Comparison of ENCODE assay signal across 8 cellular contexts in genomic region chr16:74296465-74297295, GRCh38.
DNase-seq lines count a peak whose midpoint lies in the region; ATAC-seq and TF ChIP-seq lines count a peak whose summit lies in the region.

PSMD7 (plus strand) TSS chr16:74296814; CDS start chr16:74296915, 101 bp downstream.

- H3K27me3 Mint-ChIP-seq in central memory CD8-positive, alpha-beta T cell: no peaks in the 10 kb centered on the region

- peaks cover 46% of the 10 kb centered on the region for H3K36me3 Mint-ChIP-seq in central memory CD8-positive, alpha-beta T cell (ENCODE audit: insufficient read depth)

- H3K4me1 Mint-ChIP-seq in central memory CD8-positive, alpha-beta T cell: peaks cover 10% of the 10 kb centered on the region

- ATAC-seq in GM19025 (IDR thresholded peaks at IDR 0.05; ENCODE audit: low read depth, unreplicated experiment): peak; percentile 93
- peak; percentile 93 for ATAC-seq in HG03280 (IDR thresholded peaks at IDR 0.05; ENCODE audit: unreplicated experiment)
- peak; percentile 91 to 94 for ATAC-seq in activated CD4-positive, CD25-positive, alpha-beta regulatory T cell treated with anti-CD3 and anti-CD28 coated beads, Interleukin-2, amount 50 U/mL, for 24 hours
- peak; percentile 92 for ATAC-seq in central memory CD8-positive, alpha-beta T cell (replicated peaks; ENCODE audit: extremely low read depth, poor library complexity, severe bottlenecking)

- H3K4me3 Mint-ChIP-seq in central memory CD8-positive, alpha-beta T cell: peak within 1 kb of the TSS; percentile 93

- DNase-seq in AG09319 (ENCODE audit: extremely low read depth, low read depth): peak; percentile 63
- DNase-seq in NCI-H446 (lab: John Stamatoyannopoulos, UW): peak; percentile 56 to 85
- peak; percentile 80 to 83 for DNase-seq in central memory CD8-positive, alpha-beta T cell (ENCODE audit: low spot score in 2 of 2)
- DNase-seq in iris pigment epithelial cell (ENCODE audit: low read depth): peak; percentile 92
- DNase-seq in stimulated activated CD4-positive, alpha-beta T cell treated with anti-CD3 and anti-CD28 coated beads, Interleukin-12 subunit alpha, Interleukin-12 subunit beta, amount 100 ng/mL, for 24 hours (ENCODE audit: low read depth in 2 of 2): peak; percentile 81 to 83

- no peak for TF ChIP-seq CTCF in AG09319 (IDR thresholded peaks at IDR 0.05; ENCODE audit: low read depth, low read length)

- peak within 1 kb of the TSS; percentile 97 for H3K27ac Mint-ChIP-seq in central memory CD8-positive, alpha-beta T cell (ENCODE audit: low read depth)

- H3K9me3 Mint-ChIP-seq in central memory CD8-positive, alpha-beta T cell: no peaks in the 10 kb centered on the region

Comparison
In these comparisons a context has a peak if more than half of its experiments do, and no peak if none do; other contexts are left out.
1. Peak in every context shown above with its lines: DNase-seq and ATAC-seq.